Comparison of ENCODE assay signal across 11 cellular contexts in the genomic region with DNA sequence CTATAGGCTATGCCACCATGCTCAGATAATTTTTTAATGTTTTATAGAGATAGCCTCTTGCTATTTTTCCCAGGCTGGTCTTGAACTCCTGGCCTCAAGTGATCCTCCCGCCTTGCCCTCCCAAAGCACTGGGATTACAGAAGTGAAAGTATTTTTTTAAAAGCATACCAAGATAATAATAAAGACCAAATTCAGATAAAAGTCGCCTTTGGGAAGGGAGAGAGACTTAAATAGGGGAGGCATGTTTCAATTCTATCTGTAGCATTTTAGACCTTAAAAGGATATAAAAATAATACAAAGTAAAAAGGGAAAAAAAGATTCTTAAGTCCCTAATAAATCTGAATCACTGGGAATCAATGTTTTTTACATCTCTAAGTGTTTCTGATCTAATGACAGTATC.
DNase-seq lines count a peak whose midpoint lies in the region; ATAC-seq, FAIRE-seq and TF ChIP-seq lines count a peak whose summit lies in the region.
"Had no signal": no experiment of that assay in that cellular context is flagged by ENCODE, and none has a peak within 500 bp of the region (broad histone marks: within the 10 kb centered on the region; RNA-seq: fewer than 3 reads in every experiment).

No MANE protein-coding gene starts in this region.

- peak overlapping the region; percentile 36; the same call in 1 of the 2 replicates for H2BK120ac ChIP-seq in IMR-90 (ENCODE audit: low read depth, low read length)

- H3K9me1 ChIP-seq in IMR-90 (ENCODE audit: insufficient read depth, low read length): peaks cover 17% of the 10 kb centered on the region
- no peaks in the 10 kb centered on the region for H3K9me1 ChIP-seq in endothelial cell of umbilical vein (replicated peaks; ENCODE audit: control insufficient read depth, extremely low read depth, insufficient read depth, low read length)

- no peaks in the 10 kb centered on the region for H3K36me3 ChIP-seq in CD4-positive, CD25-positive, alpha-beta regulatory T cell (ENCODE audit: control insufficient read depth, insufficient read depth, low read length)
- peaks cover 39% of the 10 kb centered on the region for H3K36me3 ChIP-seq in IMR-90 (ENCODE audit: control insufficient read depth, insufficient read depth, low read length)
- peaks cover 10 to 11% of the 10 kb centered on the region in 2 experiments for H3K36me3 ChIP-seq in endothelial cell of umbilical vein (ENCODE audit: control insufficient read depth in 2 of 2, extremely low read depth in 1 of 2, insufficient read depth in 2 of 2, low read length in 2 of 2)
- H3K36me3 ChIP-seq in parathyroid adenoma (ENCODE audit: control insufficient read depth, insufficient read depth, low read length): no peaks in the 10 kb centered on the region

- H3K9ac ChIP-seq in IMR-90 (ENCODE audit: low read depth, low read length) (no peak overlapping the region), endothelial cell of umbilical vein (replicated peaks; ENCODE audit: extremely low read depth, insufficient read depth, low read length) (peak overlapping the region; percentile 66), parathyroid adenoma (no peak overlapping the region)

- H3K27ac Mint-ChIP-seq in CD4-positive, CD25-positive, alpha-beta regulatory T cell: peak overlapping the region; percentile 63 to 93 (median 83)
- H3K27ac Mint-ChIP-seq in type B pancreatic cell: no peak overlapping the region

- no peak for ATAC-seq in CD4-positive, CD25-positive, alpha-beta regulatory T cell (ENCODE audit: low read depth in 2 of 2)
- ATAC-seq in IMR-90 (ENCODE audit: low read depth): no peak

- TF ChIP-seq POLR2A in IMR-90 (IDR thresholded peaks at IDR 0.05; ENCODE audit: low read depth, low read length) (0 out of 2 replicates have a peak, but pooled peaks have one; percentile 6), endothelial cell of umbilical vein (IDR thresholded peaks at IDR 0.05; ENCODE audit: low read depth, low read length) (no peak), lower leg skin (IDR thresholded peaks at IDR 0.05) (no peak)

- POLR2A ChIA-PET in IMR-90 (lab: Charles Lee; ENCODE audit: unreplicated experiment): no interaction called here
- POLR2A ChIA-PET in endothelial cell of umbilical vein (lab: Charles Lee): interaction anchor here (0.6 to 1.0 kb wide), 2 partner anchors 10 to 21 kb away, joined by 3 read pairs; no protein-coding TSS in a partner anchor

- peaks cover 22 to 60% of the 10 kb centered on the region in 2 experiments for H3K79me1 ChIP-seq in IMR-90 (ENCODE audit: low read depth in 1 of 2, low read length in 2 of 2)

- H3K4me1 Mint-ChIP-seq in CD4-positive, CD25-positive, alpha-beta regulatory T cell: peaks cover 33 to 61% (median 50%) of the 10 kb centered on the region in 4 donors
- peaks cover 42% of the 10 kb centered on the region for H3K4me1 Mint-ChIP-seq in type B pancreatic cell (ENCODE audit: unreplicated experiment)

- peak overlapping the region; percentile 51; the same call in 1 of the 2 replicates for H3K18ac ChIP-seq in IMR-90 (ENCODE audit: low read depth, low read length)

- H3K36me3 Mint-ChIP-seq in CD4-positive, CD25-positive, alpha-beta regulatory T cell: peaks cover 8% of the 10 kb centered on the region
- peaks cover 53% of the 10 kb centered on the region for H3K36me3 Mint-ChIP-seq in type B pancreatic cell

- H4K91ac ChIP-seq in IMR-90 (ENCODE audit: insufficient read depth, low read depth, low read length): no peak overlapping the region

- DNase-seq in CD4-positive, CD25-positive, alpha-beta regulatory T cell: no peak
- no peak for DNase-seq in IMR-90
- DNase-seq in endothelial cell of umbilical vein (ENCODE audit: low read depth, low spot score): no peak
- DNase-seq in NCI-H774 (lab: John Stamatoyannopoulos, UW): no peak
- DNase-seq in type B pancreatic cell (ENCODE audit: extremely low spot score, unreplicated experiment): no peak
- DNase-seq in NCI-H226: no peak
- no peak for DNase-seq in lower leg skin (ENCODE audit: low spot score in 2 of 2)
- DNase-seq: COR-L47, NCI-H1092 treated with DMSO at 0.1 percent for 48 hours, NCI-H510A had no signal

- peaks cover 23% of the 10 kb centered on the region for H4K20me1 ChIP-seq in IMR-90 (ENCODE audit: insufficient read depth, low read length)
- H4K20me1 ChIP-seq in endothelial cell of umbilical vein (replicated peaks; ENCODE audit: control insufficient read depth, extremely low read depth, insufficient read depth, low read length): no peaks in the 10 kb centered on the region

- no peak overlapping the region for H4K5ac ChIP-seq in IMR-90 (ENCODE audit: low read depth, low read length)

- in situ Hi-C loops in IMR-90 (cut with MboI; ENCODE audit: low sequenced_read_pairs): no loop called here

- H3K56ac ChIP-seq in IMR-90 (ENCODE audit: extremely low read depth, insufficient read depth, low read length): no peak overlapping the region

- H2AK9ac ChIP-seq in IMR-90 (replicated peaks; ENCODE audit: low read depth, low read length, poor library complexity): no peak overlapping the region

- H3K14ac ChIP-seq in IMR-90 (replicated peaks; ENCODE audit: low read depth, low read length): no peak overlapping the region

- WGBS in IMR-90 (ENCODE audit: extremely low coverage in 2 of 2, insufficient read length in 1 of 2), 2 experiments: no CpG with 5 or more reads among the region's 2 CpGs
- WGBS in lower leg skin, 2 donors: 83 to 89% methylated on average over 2 of the region's 2 CpGs

- intact Hi-C loops in IMR-90 (cut with micrococcal nuclease) (no loop called here), endothelial cell of umbilical vein (cut with micrococcal nuclease) (no loop called here), lower leg skin (cut with DNase I; ENCODE audit: low total_unique reads) (no loop called here)

- H2AFZ ChIP-seq in IMR-90 (replicated peaks; ENCODE audit: low read length, poor library complexity) (no peak overlapping the region), endothelial cell of umbilical vein (ENCODE audit: low read depth, low read length) (no peak overlapping the region), parathyroid adenoma (no peak overlapping the region)

- no peak overlapping the region; the same call in 1 of the 2 replicates for H3K4ac ChIP-seq in IMR-90 (ENCODE audit: low read depth, low read length)

- H3K4me2 ChIP-seq in IMR-90 (ENCODE audit: low read depth, low read length) (no peak overlapping the region), endothelial cell of umbilical vein (ENCODE audit: insufficient read depth, low read length) (peak overlapping the region; percentile 37), parathyroid adenoma (ENCODE audit: low read length) (no peak overlapping the region)

- H3K9me3 ChIP-seq in CD4-positive, CD25-positive, alpha-beta regulatory T cell (ENCODE audit: control insufficient read depth in 2 of 2, low read length in 2 of 2): no peaks in the 10 kb centered on the region
- H3K9me3 ChIP-seq in IMR-90 (ENCODE audit: control insufficient read depth, insufficient read depth, low read length): no peaks in the 10 kb centered on the region
- no peaks in the 10 kb centered on the region for H3K9me3 ChIP-seq in endothelial cell of umbilical vein (replicated peaks; ENCODE audit: control insufficient read depth, insufficient read depth, low read length)
- H3K9me3 ChIP-seq in parathyroid adenoma (ENCODE audit: control insufficient read depth, low read length): no peaks in the 10 kb centered on the region

- CTCF ChIA-PET in IMR-90 (lab: Yijun Ruan, JAX) (interaction anchor here (0.7 kb wide), 1 partner anchor 97 kb away, joined by 4 read pairs; no protein-coding TSS in a partner anchor), endothelial cell of umbilical vein (lab: Charles Lee) (interaction anchor here (0.8 to 4.0 kb wide), 4 partner anchors 15 to 157 kb away, joined by 3 to 23 read pairs (median 4); no protein-coding TSS in a partner anchor)

- no peak overlapping the region for H2AK5ac ChIP-seq in IMR-90 (ENCODE audit: low read depth, low read length)

- H3K27me3 Mint-ChIP-seq in CD4-positive, CD25-positive, alpha-beta regulatory T cell: no peaks in the 10 kb centered on the region
- H3K27me3 Mint-ChIP-seq in type B pancreatic cell: no peaks in the 10 kb centered on the region

- no peak overlapping the region for H3K23ac ChIP-seq in IMR-90 (ENCODE audit: low read depth, low read length)

- BruUV-seq in IMR-90 (replicated peaks; lab: Mats Ljungman, UMichigan) (no TSS peak), endothelial cell of umbilical vein (replicated peaks; lab: Mats Ljungman, UMichigan) (TSS peak; percentile 15)

- peaks cover 61% of the 10 kb centered on the region for H3K79me2 ChIP-seq in endothelial cell of umbilical vein (ENCODE audit: control insufficient read depth, insufficient read depth, low read length)
- H3K79me2 ChIP-seq in parathyroid adenoma: no peaks in the 10 kb centered on the region

- no peak overlapping the region for H2BK20ac ChIP-seq in IMR-90 (ENCODE audit: low read depth, low read length)

- TF ChIP-seq CTCF in IMR-90 (conservative IDR thresholded peaks at IDR 0.05; ENCODE audit: low read depth, low read length): no peak
- no peak for TF ChIP-seq CTCF in endothelial cell of umbilical vein (IDR thresholded peaks at IDR 0.05; ENCODE audit: extremely low read depth in 1 of 2, insufficient read depth in 1 of 2, low read depth in 1 of 2, low read length in 2 of 2)
- TF ChIP-seq CTCF in parathyroid adenoma (IDR thresholded peaks at IDR 0.05): no peak
- TF ChIP-seq CTCF in type B pancreatic cell (conservative IDR thresholded peaks at IDR 0.05): no peak
- TF ChIP-seq CTCF in lower leg skin (IDR thresholded peaks at IDR 0.05): no peak

- peaks cover 0 to 2% (median 0%) of the 10 kb centered on the region in 7 donors for H3K9me3 Mint-ChIP-seq in CD4-positive, CD25-positive, alpha-beta regulatory T cell
- peaks cover 5% of the 10 kb centered on the region for H3K9me3 Mint-ChIP-seq in type B pancreatic cell

- no peak for FAIRE-seq in endothelial cell of umbilical vein (lab: Jason Lieb, UNC)

- dilution Hi-C loops in IMR-90 (cut with HindIII; ENCODE audit: low sequenced_read_pairs, unreplicated experiment): no loop called here
- dilution Hi-C loops in endothelial cell of umbilical vein (cut with MboI; ENCODE audit: extremely low pct_ligation_motif_present, low sequenced_read_pairs): no loop called here

- no peak overlapping the region; the same call in 2 of the 3 replicates for H2BK15ac ChIP-seq in IMR-90 (ENCODE audit: low read depth, low read length)

- peak overlapping the region; percentile 81 for H2BK5ac ChIP-seq in IMR-90 (ENCODE audit: low read depth, low read length, poor library complexity, severe bottlenecking)

- peaks cover 43% of the 10 kb centered on the region for H3K4me1 ChIP-seq in CD4-positive, CD25-positive, alpha-beta regulatory T cell (ENCODE audit: control insufficient read depth, insufficient read depth, low read length, poor library complexity, severe bottlenecking)
- H3K4me1 ChIP-seq in IMR-90 (ENCODE audit: control insufficient read depth, insufficient read depth, low read length): peaks cover 24% of the 10 kb centered on the region
- peaks cover 48% of the 10 kb centered on the region for H3K4me1 ChIP-seq in endothelial cell of umbilical vein (ENCODE audit: control insufficient read depth, extremely low read depth, insufficient read depth, low read length)
- H3K4me1 ChIP-seq in parathyroid adenoma: peaks cover 9% of the 10 kb centered on the region

- no peak for TF ChIP-seq RAD21 in IMR-90 (IDR thresholded peaks at IDR 0.05; ENCODE audit: low read length)

- peak overlapping the region in 1 of 2 experiments; percentile 7; a peak in 1 of 4 replicates for H4K8ac ChIP-seq in IMR-90 (ENCODE audit: low read depth in 2 of 2, low read length in 2 of 2)

- H3K4me3 Mint-ChIP-seq in CD4-positive, CD25-positive, alpha-beta regulatory T cell: peak overlapping the region; percentile 52 to 83 (median 79)
- H3K4me3 Mint-ChIP-seq in type B pancreatic cell: no peak overlapping the region

- peak overlapping the region; percentile 72 for H3K4me3 ChIP-seq in CD4-positive, CD25-positive, alpha-beta regulatory T cell (ENCODE audit: low read depth, low read length)
- no peak overlapping the region for H3K4me3 ChIP-seq in IMR-90 (ENCODE audit: insufficient read depth, low read depth, low read length)
- H3K4me3 ChIP-seq in endothelial cell of umbilical vein (replicated peaks in 1 of 3; ENCODE audit: insufficient read depth in 1 of 3, low read depth in 1 of 3, low read length in 3 of 3): no peak overlapping the region
- H3K4me3 ChIP-seq in parathyroid adenoma (ENCODE audit: low read depth, low read length): no peak overlapping the region
- no peak overlapping the region for H3K4me3 ChIP-seq in lower leg skin (ENCODE audit: low read depth, poor library complexity, severe bottlenecking)

- no peaks in the 10 kb centered on the region for H3K27me3 ChIP-seq in CD4-positive, CD25-positive, alpha-beta regulatory T cell (ENCODE audit: control insufficient read depth, insufficient read depth, low read length)
- H3K27me3 ChIP-seq in IMR-90 (ENCODE audit: control insufficient read depth, insufficient read depth, low read length): no peaks in the 10 kb centered on the region
- no peaks in the 10 kb centered on the region for H3K27me3 ChIP-seq in endothelial cell of umbilical vein (ENCODE audit: control insufficient read depth in 2 of 2, insufficient read depth in 2 of 2, low read length in 2 of 2)
- no peaks in the 10 kb centered on the region for H3K27me3 ChIP-seq in parathyroid adenoma (ENCODE audit: control insufficient read depth, insufficient read depth, low read length)

- H3K27ac ChIP-seq in CD4-positive, CD25-positive, alpha-beta regulatory T cell (ENCODE audit: insufficient read depth, low read length, poor library complexity, severe bottlenecking): peak overlapping the region; percentile 68
- H3K27ac ChIP-seq in IMR-90 (ENCODE audit: insufficient read depth, low read length) (peak overlapping the region; percentile 29; the same call in 1 of the 2 replicates), endothelial cell of umbilical vein (ENCODE audit: insufficient read depth, low read depth, low read length) (peak overlapping the region; percentile 90), parathyroid adenoma (peak overlapping the region; percentile 43)

Comparison
In these comparisons a context has a peak if more than half of its experiments do, and no peak if none do; other contexts are left out.
1. H3K27ac ChIP-seq: peak in every context shown above with its lines; median percentile 90 in endothelial cell of umbilical vein; 68 in CD4-positive, CD25-positive, alpha-beta regulatory T cell; 43 in parathyroid adenoma; 29 in IMR-90.